Comparison of ENCODE assay signal across 17 cellular contexts in the genomic region with DNA sequence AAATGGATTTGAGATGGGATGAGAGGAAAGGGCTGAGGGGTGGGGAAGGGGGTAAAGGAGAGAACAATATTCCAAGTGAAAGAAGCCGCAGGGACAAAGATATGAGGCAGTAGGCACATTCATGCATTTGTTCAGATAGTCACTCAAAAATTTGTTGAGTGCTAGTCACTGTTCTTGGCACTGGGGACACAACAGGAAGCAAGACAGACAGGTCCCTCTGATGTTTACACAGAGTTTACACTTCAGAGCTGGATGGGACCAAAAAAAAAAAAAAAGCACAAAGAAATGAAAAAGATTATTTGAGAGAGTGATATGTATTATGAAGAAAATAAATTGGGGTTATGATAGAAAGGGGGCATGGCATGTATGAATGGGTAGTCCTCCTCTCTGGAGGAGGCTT. TPM values are rescaled to one million over a fixed set of nuclear protein-coding genes. Genes with fewer than 3 reads are reported as not detected.
DNase-seq lines count a peak whose midpoint lies in the region; ATAC-seq lines count a peak whose summit lies in the region.
"Had no signal": no experiment of that assay in that cellular context is flagged by ENCODE, and none has a peak within 500 bp of the region (broad histone marks: within the 10 kb centered on the region; RNA-seq: fewer than 3 reads in every experiment).

No MANE protein-coding gene starts in this region.

- no peak overlapping the region for H3K4me3 ChIP-seq in thymus (ENCODE audit: low read length)
- H3K4me3 ChIP-seq: colonic mucosa, GM12878 had no signal

- H3K27me3 Mint-ChIP-seq in activated T-cell treated with anti-CD3 and anti-CD28 coated beads, Interleukin-2, amount 50 U/mL, for 72 hours (ENCODE audit: low read depth) = no peaks in the 10 kb centered on the region
- H3K27me3 Mint-ChIP-seq in activated T-cell treated with anti-CD3 and anti-CD28 coated beads, Interleukin-2, amount 50 U/mL, for 4 hours (ENCODE audit: low read depth) = no peaks in the 10 kb centered on the region
- no peaks in the 10 kb centered on the region for H3K27me3 Mint-ChIP-seq in T-helper 17 cell
- H3K27me3 Mint-ChIP-seq: activated CD8-positive, alpha-beta memory T cell treated with anti-CD3 and anti-CD28 coated beads, Interleukin-2, amount 10 ng/mL, durations not matched to agents 7 days and 5 days; naive B cell had no signal

- H3K9me3 ChIP-seq in T-helper 17 cell (ENCODE audit: control insufficient read depth, low read length, poor library complexity, severe bottlenecking) (no peaks in the 10 kb centered on the region), thymus (ENCODE audit: control insufficient read depth) (no peaks in the 10 kb centered on the region)
- H3K9me3 ChIP-seq: colonic mucosa had no signal

- H3K27ac Mint-ChIP-seq in activated T-cell treated with anti-CD3 and anti-CD28 coated beads, Interleukin-2, amount 50 U/mL, for 72 hours = peak overlapping the region; percentile 64
- H3K27ac Mint-ChIP-seq in T-helper 17 cell = peak overlapping the region; percentile 93
- H3K27ac Mint-ChIP-seq: activated CD8-positive, alpha-beta memory T cell treated with anti-CD3 and anti-CD28 coated beads, Interleukin-2, amount 10 ng/mL, durations not matched to agents 7 days and 5 days had no signal

- H3K4me3 Mint-ChIP-seq in activated T-cell treated with anti-CD3 and anti-CD28 coated beads, Interleukin-2, amount 50 U/mL, for 72 hours = no peak overlapping the region
- H3K4me3 Mint-ChIP-seq in activated T-cell treated with anti-CD3 and anti-CD28 coated beads, Interleukin-2, amount 50 U/mL, for 4 hours = no peak overlapping the region
- H3K4me3 Mint-ChIP-seq in T-helper 17 cell = peak overlapping the region; percentile 70
- H3K4me3 Mint-ChIP-seq: activated CD8-positive, alpha-beta memory T cell treated with anti-CD3 and anti-CD28 coated beads, Interleukin-2, amount 10 ng/mL, durations not matched to agents 7 days and 5 days had no signal

- DNase-seq in activated T-cell treated with anti-CD3 and anti-CD28 coated beads, Interleukin-2, amount 50 U/mL, for 72 hours = no peak
- no peak for DNase-seq in activated T-cell treated with anti-CD3 and anti-CD28 coated beads, Interleukin-2, amount 50 U/mL, for 4 hours
- DNase-seq in T-helper 17 cell (no peak), kidney tubule cell (ENCODE audit: low spot score) (peak; percentile 58), NCI-H2081 (lab: John Stamatoyannopoulos, UW) (no peak), OCI-M1 (lab: John Stamatoyannopoulos, UW) (no peak)
- DNase-seq: activated CD8-positive, alpha-beta memory T cell treated with anti-CD3 and anti-CD28 coated beads, Interleukin-2, amount 10 ng/mL, durations not matched to agents 7 days and 5 days; colonic mucosa; hippocampal formation; left colon; naive B cell; NCI-H1417; T-helper 9 cell had no signal

- peak overlapping the region; percentile 25 for H3K27ac ChIP-seq in thymus (ENCODE audit: low read depth)

- peaks cover 40% of the 10 kb centered on the region for H3K4me1 Mint-ChIP-seq in activated T-cell treated with anti-CD3 and anti-CD28 coated beads, Interleukin-2, amount 50 U/mL, for 72 hours (ENCODE audit: low read depth)
- peaks cover 47% of the 10 kb centered on the region for H3K4me1 Mint-ChIP-seq in activated T-cell treated with anti-CD3 and anti-CD28 coated beads, Interleukin-2, amount 50 U/mL, for 4 hours (ENCODE audit: low read depth)
- H3K4me1 Mint-ChIP-seq in T-helper 17 cell = peaks cover 34% of the 10 kb centered on the region

- H3K27me3 ChIP-seq in thymus (ENCODE audit: control insufficient read depth, insufficient read depth) = no peaks in the 10 kb centered on the region
- H3K27me3 ChIP-seq: colonic mucosa had no signal

- no peak for ATAC-seq in activated T-cell treated with anti-CD3 and anti-CD28 coated beads, Interleukin-2, amount 50 U/mL, for 72 hours (replicated peaks in 1 of 2)
- no peak for ATAC-seq in activated T-cell treated with anti-CD3 and anti-CD28 coated beads, Interleukin-2, amount 50 U/mL, for 4 hours
- ATAC-seq in T-helper 17 cell = no peak
- ATAC-seq in GM19328 (IDR thresholded peaks at IDR 0.05; ENCODE audit: unreplicated experiment) = no peak
- ATAC-seq: activated CD8-positive, alpha-beta memory T cell treated with anti-CD3 and anti-CD28 coated beads, Interleukin-2, amount 10 ng/mL, durations not matched to agents 7 days and 5 days; GM12878; left colon; Panc1 had no signal

- no peaks in the 10 kb centered on the region for H3K4me1 ChIP-seq in thymus (ENCODE audit: control insufficient read depth, insufficient read depth, low read length)

- peaks cover 0 to 2% of the 10 kb centered on the region in 2 donors for H3K36me3 Mint-ChIP-seq in activated T-cell treated with anti-CD3 and anti-CD28 coated beads, Interleukin-2, amount 50 U/mL, for 72 hours (ENCODE audit: insufficient read depth in 2 of 2)
- no peaks in the 10 kb centered on the region for H3K36me3 Mint-ChIP-seq in activated T-cell treated with anti-CD3 and anti-CD28 coated beads, Interleukin-2, amount 50 U/mL, for 4 hours (ENCODE audit: insufficient read depth)
- no peaks in the 10 kb centered on the region for H3K36me3 Mint-ChIP-seq in T-helper 17 cell (ENCODE audit: low read depth)
- H3K36me3 Mint-ChIP-seq: activated CD8-positive, alpha-beta memory T cell treated with anti-CD3 and anti-CD28 coated beads, Interleukin-2, amount 10 ng/mL, durations not matched to agents 7 days and 5 days; naive B cell had no signal

- H3K36me3 ChIP-seq in thymus (ENCODE audit: control insufficient read depth, insufficient read depth) = no peaks in the 10 kb centered on the region
- H3K36me3 ChIP-seq: colonic mucosa had no signal

- WGBS in thymus = 43% methylated on average over 1 of the region's 1 CpG

- no peaks in the 10 kb centered on the region for H3K9me3 Mint-ChIP-seq in activated T-cell treated with anti-CD3 and anti-CD28 coated beads, Interleukin-2, amount 50 U/mL, for 72 hours
- H3K9me3 Mint-ChIP-seq in activated T-cell treated with anti-CD3 and anti-CD28 coated beads, Interleukin-2, amount 50 U/mL, for 4 hours = no peaks in the 10 kb centered on the region
- H3K9me3 Mint-ChIP-seq: naive B cell had no signal

RNA-seq across cellular contexts. Expression of gene YPEL2, which starts 3.6 kb away (rescaled TPM):
- 10 to 100 TPM; 13.4 to 18.9 TPM for total RNA-seq in activated T-cell treated with anti-CD3 and anti-CD28 coated beads, Interleukin-2, amount 50 U/mL, for 72 hours
- total RNA-seq in activated T-cell treated with anti-CD3 and anti-CD28 coated beads, Interleukin-2, amount 50 U/mL, for 4 hours = 1 to 10 TPM; 1.3 to 3.1 (median 1.8) TPM
- 10 to 100 TPM; 23.6 to 44.0 TPM for total RNA-seq in T-helper 17 cell
- polyA plus RNA-seq in thymus = 10.6 TPM
